9 cellular contexts compared by ENCODE assay signal in the genomic region with DNA sequence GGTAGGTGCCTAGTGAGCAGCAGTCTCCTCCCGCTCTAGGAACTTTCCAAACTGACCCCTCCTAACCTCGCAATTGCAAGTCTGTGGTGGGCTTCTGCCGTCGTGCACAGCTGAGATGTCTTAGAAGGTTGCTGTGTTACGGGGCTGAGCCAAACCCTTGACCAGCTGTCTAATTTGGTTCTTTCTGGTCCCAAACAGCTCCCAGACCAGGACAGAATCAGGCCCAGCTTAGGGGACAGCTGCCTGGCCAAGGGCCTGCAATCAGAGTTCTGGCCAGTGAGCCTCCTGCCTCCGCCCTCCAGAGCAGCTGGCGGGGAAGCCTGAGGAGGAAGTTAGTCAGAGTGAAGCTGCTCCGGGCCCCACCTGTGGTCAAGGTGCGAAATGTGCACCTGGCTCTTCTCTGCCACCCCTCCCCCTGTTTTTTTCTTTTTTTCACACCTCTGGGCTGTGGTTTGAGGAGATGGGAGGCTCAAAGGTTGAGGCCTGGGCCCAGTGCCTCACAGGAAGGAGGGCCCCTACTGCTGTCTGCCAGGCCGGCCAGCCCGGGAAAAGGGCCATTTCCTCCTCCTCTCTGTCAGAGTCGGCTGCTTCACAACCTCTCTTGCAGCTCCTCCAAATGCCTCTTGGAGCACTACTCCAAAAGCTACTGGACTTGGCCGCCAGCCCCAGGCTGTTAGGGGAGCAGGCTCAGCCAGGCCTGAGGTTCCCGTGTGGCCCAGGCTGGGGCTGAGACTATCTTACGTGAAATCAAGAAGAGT. TPM values are rescaled to one million over a fixed set of nuclear protein-coding genes. Genes with fewer than 3 reads are reported as not detected.
DNase-seq lines count a peak whose midpoint lies in the region; ATAC-seq and TF ChIP-seq lines count a peak whose summit lies in the region.
"Had no signal": no experiment of that assay in that cellular context is flagged by ENCODE, and none has a peak within 500 bp of the region (broad histone marks: within the 10 kb centered on the region; RNA-seq: fewer than 3 reads in every experiment).

No MANE protein-coding gene starts in this region.

- peaks cover 12% of the 10 kb centered on the region for H3K36me3 Mint-ChIP-seq in activated T-helper 1 cell treated with anti-CD3 and anti-CD28 coated beads, Interleukin-12 subunit alpha, Interleukin-12 subunit beta, Interleukin-2, Interleukin-4 antibody, amounts not matched to agents 30 ng/mL and 10 ng/mL and 1 ng/mL, durations not matched to agents 14 hours and 24 hours and 36 hours (ENCODE audit: low read depth)
- no peaks in the 10 kb centered on the region for H3K36me3 Mint-ChIP-seq in nephron progenitor cell (ENCODE audit: low read depth)

- peak; percentile 48 for DNase-seq in NOMO-1 (lab: John Stamatoyannopoulos, UW; ENCODE audit: unreplicated experiment in 2 of 2)
- peak; percentile 65 for DNase-seq in activated T-helper 1 cell treated with anti-CD3 and anti-CD28 coated beads, Interleukin-12 subunit alpha, Interleukin-12 subunit beta, Interleukin-2, Interleukin-4 antibody, amounts not matched to agents 30 ng/mL and 10 ng/mL and 1 ng/mL, durations not matched to agents 14 hours and 24 hours and 36 hours (ENCODE audit: low spot score)
- peak; percentile 66 to 72 for DNase-seq in fibroblast of lung (ENCODE audit: low read depth in 2 of 2)
- DNase-seq in nephron progenitor cell, result peak; percentile 38
- DNase-seq in tibial artery, result peak; percentile 74 to 85
- no peak for DNase-seq in NCI-H128 (lab: John Stamatoyannopoulos, UW; ENCODE audit: unreplicated experiment)

- no peaks in the 10 kb centered on the region for H3K27me3 ChIP-seq in fibroblast of lung (ENCODE audit: control insufficient read depth, insufficient read depth, low read length)
- no peaks in the 10 kb centered on the region for H3K27me3 ChIP-seq in tibial artery

- H3K4me3 ChIP-seq in fibroblast of lung (replicated peaks in 1 of 4; ENCODE audit: control extremely low read depth in 1 of 4, insufficient read depth in 1 of 4, low read depth in 3 of 4, low read length in 4 of 4), result no peak overlapping the region
- no peak overlapping the region for H3K4me3 ChIP-seq in tibial artery

- H3K9me3 Mint-ChIP-seq in activated T-helper 1 cell treated with anti-CD3 and anti-CD28 coated beads, Interleukin-12 subunit alpha, Interleukin-12 subunit beta, Interleukin-2, Interleukin-4 antibody, amounts not matched to agents 30 ng/mL and 10 ng/mL and 1 ng/mL, durations not matched to agents 14 hours and 24 hours and 36 hours, result no peaks in the 10 kb centered on the region
- peaks cover 61% of the 10 kb centered on the region for H3K9me3 Mint-ChIP-seq in nephron progenitor cell

- H3K27ac ChIP-seq in fibroblast of lung (ENCODE audit: insufficient read depth, low read length) (peak overlapping the region; percentile 10), tibial artery (peak overlapping the region; percentile 65 to 82)

- no peak overlapping the region for H3K4me2 ChIP-seq in fibroblast of lung (ENCODE audit: extremely low read depth, insufficient read depth, low read length)

- TF ChIP-seq CTCF in fibroblast of lung (conservative IDR thresholded peaks at IDR 0.05 in 1 of 2, IDR thresholded peaks at IDR 0.05 in 1 of 2; ENCODE audit: low read depth in 1 of 2, low read length in 2 of 2), result peak in 1 of 2 donors; percentile 19
- TF ChIP-seq CTCF in nephron progenitor cell (IDR thresholded peaks at IDR 0.05), result no peak
- no peak for TF ChIP-seq CTCF in tibial artery (IDR thresholded peaks at IDR 0.05)

- ATAC-seq in GM18867 (IDR thresholded peaks at IDR 0.05; ENCODE audit: unreplicated experiment) (peak; percentile 72), HG02938 (IDR thresholded peaks at IDR 0.05; ENCODE audit: unreplicated experiment) (peak; percentile 51)

- H3K36me3 ChIP-seq in fibroblast of lung (ENCODE audit: control insufficient read depth, insufficient read depth, low read length) (no peaks in the 10 kb centered on the region), tibial artery (no peaks in the 10 kb centered on the region)

- H2AFZ ChIP-seq in fibroblast of lung (ENCODE audit: low read length), result no peak overlapping the region

- H3K27ac Mint-ChIP-seq in activated T-helper 1 cell treated with anti-CD3 and anti-CD28 coated beads, Interleukin-12 subunit alpha, Interleukin-12 subunit beta, Interleukin-2, Interleukin-4 antibody, amounts not matched to agents 30 ng/mL and 10 ng/mL and 1 ng/mL, durations not matched to agents 14 hours and 24 hours and 36 hours, result peak overlapping the region; percentile 97
- peak overlapping the region; percentile 36 for H3K27ac Mint-ChIP-seq in nephron progenitor cell

- H4K20me1 ChIP-seq in fibroblast of lung (ENCODE audit: control insufficient read depth, extremely low read depth, insufficient read depth, low read length), result no peaks in the 10 kb centered on the region

- H3K4me1 Mint-ChIP-seq in activated T-helper 1 cell treated with anti-CD3 and anti-CD28 coated beads, Interleukin-12 subunit alpha, Interleukin-12 subunit beta, Interleukin-2, Interleukin-4 antibody, amounts not matched to agents 30 ng/mL and 10 ng/mL and 1 ng/mL, durations not matched to agents 14 hours and 24 hours and 36 hours (ENCODE audit: low read depth), result peaks cover 63% of the 10 kb centered on the region
- H3K4me1 Mint-ChIP-seq in nephron progenitor cell, result peaks cover 3% of the 10 kb centered on the region

- no peaks in the 10 kb centered on the region for H3K79me2 ChIP-seq in fibroblast of lung (ENCODE audit: control insufficient read depth, insufficient read depth, low read length)

- H3K4me3 Mint-ChIP-seq in activated T-helper 1 cell treated with anti-CD3 and anti-CD28 coated beads, Interleukin-12 subunit alpha, Interleukin-12 subunit beta, Interleukin-2, Interleukin-4 antibody, amounts not matched to agents 30 ng/mL and 10 ng/mL and 1 ng/mL, durations not matched to agents 14 hours and 24 hours and 36 hours, result peak overlapping the region; percentile 70
- H3K4me3 Mint-ChIP-seq in nephron progenitor cell, result no peak overlapping the region

- H3K9ac ChIP-seq in fibroblast of lung (ENCODE audit: insufficient read depth, low read length), result no peak overlapping the region

- H3K27me3 Mint-ChIP-seq in activated T-helper 1 cell treated with anti-CD3 and anti-CD28 coated beads, Interleukin-12 subunit alpha, Interleukin-12 subunit beta, Interleukin-2, Interleukin-4 antibody, amounts not matched to agents 30 ng/mL and 10 ng/mL and 1 ng/mL, durations not matched to agents 14 hours and 24 hours and 36 hours (ENCODE audit: insufficient read depth), result no peaks in the 10 kb centered on the region
- H3K27me3 Mint-ChIP-seq in nephron progenitor cell (ENCODE audit: low read depth, poor library complexity), result no peaks in the 10 kb centered on the region

- no peaks in the 10 kb centered on the region for H3K9me3 ChIP-seq in fibroblast of lung (ENCODE audit: control insufficient read depth, insufficient read depth, low read depth, low read length)
- no peaks in the 10 kb centered on the region for H3K9me3 ChIP-seq in tibial artery

- intact Hi-C loops in activated T-helper 1 cell treated with anti-CD3 and anti-CD28 coated beads, Interleukin-12 subunit alpha, Interleukin-12 subunit beta, Interleukin-2, Interleukin-4 antibody, amounts not matched to agents 30 ng/mL and 10 ng/mL and 1 ng/mL, durations not matched to agents 14 hours and 24 hours and 36 hours (cut with micrococcal nuclease), result loop anchor here (1.0 to 5.0 kb wide), 4 partner anchors 14 to 1000 kb away; no protein-coding TSS in a partner anchor
- intact Hi-C loops in tibial artery (cut with DNase I; ENCODE audit: low total_unique reads), result no loop called here

- peaks cover 3% of the 10 kb centered on the region for H3K4me1 ChIP-seq in fibroblast of lung (ENCODE audit: control insufficient read depth, extremely low read depth, insufficient read depth, low read length)
- peaks cover 0 to 20% (median 8%) of the 10 kb centered on the region in 4 donors for H3K4me1 ChIP-seq in tibial artery

RNA-seq across cellular contexts. Expression of gene CXCR3, which starts 4.2 kb away (rescaled TPM):
- 53.9 and 55.4 TPM in 2 replicates for total RNA-seq in activated T-helper 1 cell treated with anti-CD3 and anti-CD28 coated beads, Interleukin-12 subunit alpha, Interleukin-12 subunit beta, Interleukin-2, Interleukin-4 antibody, amounts not matched to agents 30 ng/mL and 10 ng/mL and 1 ng/mL, durations not matched to agents 14 hours and 24 hours and 36 hours
- not detected in 2 replicates for total RNA-seq in fibroblast of lung
- polyA plus RNA-seq in fibroblast of lung, result not detected in 2 replicates
- not detected in 2 replicates for polyA plus RNA-seq in fibroblast of lung (2012)
- polyA minus RNA-seq in fibroblast of lung (ENCODE audit: low replicate concordance), result not detected in 2 replicates
- total RNA-seq: renal cortical epithelial cell had no signal

RNA-seq across cellular contexts. Expression of gene GCNA, which starts 44.3 kb away (rescaled TPM):
- total RNA-seq in activated T-helper 1 cell treated with anti-CD3 and anti-CD28 coated beads, Interleukin-12 subunit alpha, Interleukin-12 subunit beta, Interleukin-2, Interleukin-4 antibody, amounts not matched to agents 30 ng/mL and 10 ng/mL and 1 ng/mL, durations not matched to agents 14 hours and 24 hours and 36 hours, result 4.3 and 4.8 TPM in 2 replicates
- total RNA-seq in fibroblast of lung, result 2.3 and 2.8 TPM in 2 replicates
- polyA plus RNA-seq in fibroblast of lung, result 0.52 and 0.74 TPM in 2 replicates
- 0.18 and 0.55 TPM in 2 replicates for polyA plus RNA-seq in fibroblast of lung (2012)
- polyA minus RNA-seq in fibroblast of lung (ENCODE audit: low replicate concordance), result 0.35 TPM in 1 of 2 replicates, not detected in the other

Comparison
In these comparisons a context has a peak if more than half of its experiments do, and no peak if none do; other contexts are left out.
1. RNA of gene CXCR3, which starts 4.2 kb away (total RNA-seq): 53.9 to 55.4 TPM in activated T-helper 1 cell treated with anti-CD3 and anti-CD28 coated beads, Interleukin-12 subunit alpha, Interleukin-12 subunit beta, Interleukin-2, Interleukin-4 antibody, amounts not matched to agents 30 ng/mL and 10 ng/mL and 1 ng/mL, durations not matched to agents 14 hours and 24 hours and 36 hours; not detected in fibroblast of lung; every median in the first group is over 10 times any median in the second.